8 cellular contexts compared by ENCODE assay signal in genomic region chr1:157963713-157964112, GRCh38. TPM values are rescaled to one million over a fixed set of nuclear protein-coding genes. Genes with fewer than 3 reads are reported as not detected.
A peak's percentile ranks its signal among the peaks of the same experiment; 100 is the strongest.
DNase-seq lines count a peak whose midpoint lies in the region; ATAC-seq and TF ChIP-seq lines count a peak whose summit lies in the region.

No MANE protein-coding gene starts in this region.

- no peak overlapping the region for H3K27ac ChIP-seq in HEK293 (ENCODE audit: extremely low read depth, low read depth, low read length)

- TF ChIP-seq CTCF in Calu3 (IDR thresholded peaks at IDR 0.05; ENCODE audit: unreplicated experiment) (peak; percentile 97), HEK293 (tag by site-specific recombination; IDR thresholded peaks at IDR 0.05) (peak; percentile 84)
- TF ChIP-seq CTCF in activated CD8-positive, alpha-beta T cell treated with anti-CD3 and anti-CD28 coated beads for 36 hours (IDR thresholded peaks at IDR 0.05), result peak; percentile 83

- H3K27me3 Mint-ChIP-seq in Calu3 (ENCODE audit: unreplicated experiment), result no peaks in the 10 kb centered on the region
- H3K27me3 Mint-ChIP-seq in activated CD8-positive, alpha-beta T cell treated with anti-CD3 and anti-CD28 coated beads for 36 hours, result peaks cover 6% of the 10 kb centered on the region
- peaks cover 46 to 70% of the 10 kb centered on the region in 2 donors for H3K27me3 Mint-ChIP-seq in effector memory CD8-positive, alpha-beta T cell
- peaks cover 13 to 23% of the 10 kb centered on the region in 2 donors for H3K27me3 Mint-ChIP-seq in stimulated activated naive B cell treated with anti-CD40 and anti-IgM and Interleukin-4, amounts not matched to agents 10 μg/mL and 1 μg/mL and 100 μg/mL, for 72 hours

- CTCF ChIA-PET in Calu3 (lab: Charles Lee) (interaction anchor here (1.5 to 6.9 kb wide), 4 partner anchors 28 to 157 kb away, joined by 4 to 175 read pairs (median 19); partner anchors contain the start of gene KIRREL1), HEK293 (lab: Yijun Ruan, JAX) (interaction anchor here (0.6 to 18.5 kb wide), 44 partner anchors 8 to 1234 kb away, joined by 3 to 805 read pairs (median 5); a partner anchor contains a TSS)
- CTCF ChIA-PET in activated CD8-positive, alpha-beta T cell treated with anti-CD3 and anti-CD28 coated beads for 36 hours (lab: Charles Lee), result interaction anchor here (0.7 to 7.4 kb wide), 15 partner anchors 10 to 164 kb away, joined by 3 to 103 read pairs (median 3); no protein-coding TSS in a partner anchor

- POLR2A ChIA-PET in HEK293 (lab: Yijun Ruan, JAX), result no interaction called here
- POLR2A ChIA-PET in activated CD8-positive, alpha-beta T cell treated with anti-CD3 and anti-CD28 coated beads for 36 hours (lab: Charles Lee), result no interaction called here

- no TSS peak for BruUV-seq in Calu3 (replicated peaks; lab: Mats Ljungman, UMichigan)

- H3K4me3 ChIP-seq in HEK293 (ENCODE audit: low read depth, low read length), result no peak overlapping the region

- no peaks in the 10 kb centered on the region for H3K36me3 ChIP-seq in HEK293 (ENCODE audit: control insufficient read depth in 2 of 2, insufficient read depth in 1 of 2, low read length in 2 of 2)

- peaks cover 4% of the 10 kb centered on the region for H3K9me3 Mint-ChIP-seq in Calu3 (ENCODE audit: low read depth, unreplicated experiment)
- H3K9me3 Mint-ChIP-seq in activated CD8-positive, alpha-beta T cell treated with anti-CD3 and anti-CD28 coated beads for 36 hours, result no peaks in the 10 kb centered on the region
- H3K9me3 Mint-ChIP-seq in effector memory CD8-positive, alpha-beta T cell, result no peaks in the 10 kb centered on the region
- peaks cover 0 to 1% of the 10 kb centered on the region in 2 donors for H3K9me3 Mint-ChIP-seq in stimulated activated naive B cell treated with anti-CD40 and anti-IgM and Interleukin-4, amounts not matched to agents 10 μg/mL and 1 μg/mL and 100 μg/mL, for 72 hours

- H3K36me3 Mint-ChIP-seq in Calu3 (ENCODE audit: insufficient read depth, unreplicated experiment), result no peaks in the 10 kb centered on the region
- no peaks in the 10 kb centered on the region for H3K36me3 Mint-ChIP-seq in activated CD8-positive, alpha-beta T cell treated with anti-CD3 and anti-CD28 coated beads for 36 hours (ENCODE audit: low read depth)
- H3K36me3 Mint-ChIP-seq in effector memory CD8-positive, alpha-beta T cell (ENCODE audit: insufficient read depth), result no peaks in the 10 kb centered on the region
- H3K36me3 Mint-ChIP-seq in stimulated activated naive B cell treated with anti-CD40 and anti-IgM and Interleukin-4, amounts not matched to agents 10 μg/mL and 1 μg/mL and 100 μg/mL, for 72 hours, result peaks cover 0 to 1% of the 10 kb centered on the region in 2 donors

- peak; percentile 85 for DNase-seq in Calu3
- peak; percentile 37 for DNase-seq in NCI-H510A treated with DMSO at 0.1 percent for 48 hours (lab: John Stamatoyannopoulos, UW)
- peak; percentile 66 for DNase-seq in activated CD8-positive, alpha-beta T cell treated with anti-CD3 and anti-CD28 coated beads for 36 hours
- peak; percentile 8 to 31 (median 15) for DNase-seq in effector memory CD8-positive, alpha-beta T cell
- DNase-seq in midbrain (lab: John Stamatoyannopoulos, UW), result peak; percentile 81
- DNase-seq in stimulated activated naive B cell treated with anti-CD40 and anti-IgM and Interleukin-4, amounts not matched to agents 10 μg/mL and 1 μg/mL and 100 μg/mL, for 72 hours, result peak; percentile 48
- no peak for DNase-seq in cortex of kidney (lab: John Stamatoyannopoulos, UW)

- peak overlapping the region; percentile 51 for H3K27ac Mint-ChIP-seq in Calu3 (ENCODE audit: unreplicated experiment)
- no peak overlapping the region for H3K27ac Mint-ChIP-seq in activated CD8-positive, alpha-beta T cell treated with anti-CD3 and anti-CD28 coated beads for 36 hours
- peak overlapping the region in 1 of 2 donors; percentile 16 for H3K27ac Mint-ChIP-seq in effector memory CD8-positive, alpha-beta T cell
- no peak overlapping the region for H3K27ac Mint-ChIP-seq in stimulated activated naive B cell treated with anti-CD40 and anti-IgM and Interleukin-4, amounts not matched to agents 10 μg/mL and 1 μg/mL and 100 μg/mL, for 72 hours

- intact Hi-C loops in Calu3 (cut with micrococcal nuclease; ENCODE audit: unreplicated experiment), result loop anchor here (10.0 kb wide), 1 partner anchor 1111 kb away; the partner anchor contains the start of gene AIM2
- intact Hi-C loops in activated CD8-positive, alpha-beta T cell treated with anti-CD3 and anti-CD28 coated beads for 36 hours (cut with micrococcal nuclease), result loop anchor here (5.0 kb wide), 1 partner anchor 164 kb away; a partner anchor contains a TSS

- peak; percentile 74 for ATAC-seq in activated CD8-positive, alpha-beta T cell treated with anti-CD3 and anti-CD28 coated beads for 36 hours
- ATAC-seq in effector memory CD8-positive, alpha-beta T cell (replicated peaks), result peak; percentile 39
- ATAC-seq in stimulated activated naive B cell treated with anti-CD40 and anti-IgM and Interleukin-4, amounts not matched to agents 10 μg/mL and 1 μg/mL and 100 μg/mL, for 72 hours (replicated peaks), result peak; percentile 86 to 88

- H3K9me3 ChIP-seq in HEK293 (ENCODE audit: control insufficient read depth, insufficient read depth, low read depth, low read length), result no peaks in the 10 kb centered on the region

- no peaks in the 10 kb centered on the region for H3K4me1 ChIP-seq in HEK293 (ENCODE audit: control insufficient read depth, insufficient read depth, low read length)

- no peak overlapping the region for H3K4me3 Mint-ChIP-seq in Calu3 (ENCODE audit: low read depth, unreplicated experiment)
- no peak overlapping the region for H3K4me3 Mint-ChIP-seq in activated CD8-positive, alpha-beta T cell treated with anti-CD3 and anti-CD28 coated beads for 36 hours
- no peak overlapping the region for H3K4me3 Mint-ChIP-seq in effector memory CD8-positive, alpha-beta T cell
- H3K4me3 Mint-ChIP-seq in stimulated activated naive B cell treated with anti-CD40 and anti-IgM and Interleukin-4, amounts not matched to agents 10 μg/mL and 1 μg/mL and 100 μg/mL, for 72 hours, result no peak overlapping the region

- H3K4me1 Mint-ChIP-seq in Calu3 (ENCODE audit: low read depth, unreplicated experiment), result peaks cover 57% of the 10 kb centered on the region
- H3K4me1 Mint-ChIP-seq in activated CD8-positive, alpha-beta T cell treated with anti-CD3 and anti-CD28 coated beads for 36 hours (ENCODE audit: low read depth), result no peaks in the 10 kb centered on the region
- peaks cover 0 to 5% of the 10 kb centered on the region in 2 donors for H3K4me1 Mint-ChIP-seq in effector memory CD8-positive, alpha-beta T cell (ENCODE audit: low read depth in 2 of 2)
- peaks cover 8 to 20% of the 10 kb centered on the region in 2 donors for H3K4me1 Mint-ChIP-seq in stimulated activated naive B cell treated with anti-CD40 and anti-IgM and Interleukin-4, amounts not matched to agents 10 μg/mL and 1 μg/mL and 100 μg/mL, for 72 hours

TF ChIP-seq in HEK293, 187 proteins besides CTCF, POLR2A, EP300 and RAD21 (continues in another document):
- no peak for TF ChIP-seq ZNF529 (tag by site-specific recombination; IDR thresholded peaks at IDR 0.05; ENCODE audit: insufficient replicate concordance)
- TF ChIP-seq ZNF626 (tag by site-specific recombination; IDR thresholded peaks at IDR 0.05), result no peak
- TF ChIP-seq ZNF18 (tag by site-specific recombination; IDR thresholded peaks at IDR 0.05), result no peak
- TF ChIP-seq KLF16 (tag by site-specific recombination; IDR thresholded peaks at IDR 0.05), result no peak
- TF ChIP-seq ZNF707 (tag by site-specific recombination; IDR thresholded peaks at IDR 0.05), result no peak
- TF ChIP-seq KLF7 (tag by site-specific recombination; IDR thresholded peaks at IDR 0.05; ENCODE audit: borderline replicate concordance), result no peak
- no peak for TF ChIP-seq ZNF280D (tag by site-specific recombination; IDR thresholded peaks at IDR 0.05)
- TF ChIP-seq ZNF426 (tag by site-specific recombination; IDR thresholded peaks at IDR 0.05), result no peak
- TF ChIP-seq ZNF654 (tag by site-specific recombination; IDR thresholded peaks at IDR 0.05; ENCODE audit: low read depth), result peak; percentile 99
- TF ChIP-seq ZBTB48 (tag by site-specific recombination; IDR thresholded peaks at IDR 0.05), result no peak

RNA-seq across cellular contexts. Expression of gene KIRREL1, which starts 29.7 kb away (rescaled TPM):
- 19.0 and 31.4 TPM in 2 replicates for total RNA-seq in Calu3 (2022)
- total RNA-seq in activated CD8-positive, alpha-beta T cell treated with anti-CD3 and anti-CD28 coated beads for 36 hours, result under 1 TPM; 0.11 to 0.16 TPM

Comparison
In these comparisons a context has a peak if more than half of its experiments do, and no peak if none do; other contexts are left out.
1. RNA of gene KIRREL1, which starts 29.7 kb away (total RNA-seq): 19.0 to 31.4 TPM in Calu3; 0.11 to 0.16 TPM in activated CD8-positive, alpha-beta T cell treated with anti-CD3 and anti-CD28 coated beads for 36 hours; every median in the first group is over 10 times any median in the second.
2. Peak in every context shown above with its lines, with median percentiles within 50 percentile points of each other: CTCF ChIP-seq and ATAC-seq.